Comparison of ENCODE assay signal across 1 cellular context in the genomic region with DNA sequence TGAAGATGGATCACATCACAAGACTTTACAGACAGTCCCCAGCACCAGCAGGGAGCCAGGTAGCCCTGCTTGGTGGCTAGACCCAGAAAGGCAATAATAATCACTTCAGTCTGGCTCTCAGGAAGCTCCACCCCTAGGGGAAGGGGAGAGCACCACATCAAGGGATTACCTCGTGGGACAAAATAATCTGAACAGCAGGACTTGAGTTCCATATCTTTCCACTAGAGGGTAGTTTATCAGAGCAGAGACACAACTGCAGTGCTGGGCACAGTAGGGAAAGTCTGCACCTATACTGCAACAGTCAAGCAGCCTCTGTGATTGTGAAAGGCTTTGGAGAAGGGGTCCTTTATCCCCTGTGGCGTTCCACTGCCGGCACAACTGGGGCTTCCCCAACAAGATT.
TF ChIP-seq lines count a peak whose summit lies in the region.

No MANE protein-coding gene starts in this region.

TF ChIP-seq in H1, 55 proteins besides CTCF, POLR2A, EP300 and RAD21:
- TF ChIP-seq POU5F1 (IDR thresholded peaks at IDR 0.05; ENCODE audit: low read depth, low read length), result no peak
- no peak for TF ChIP-seq SUZ12 (IDR thresholded peaks at IDR 0.05; ENCODE audit: low read length)
- no peak for TF ChIP-seq CREB1 (IDR thresholded peaks at IDR 0.05)
- TF ChIP-seq, protein P1, sequence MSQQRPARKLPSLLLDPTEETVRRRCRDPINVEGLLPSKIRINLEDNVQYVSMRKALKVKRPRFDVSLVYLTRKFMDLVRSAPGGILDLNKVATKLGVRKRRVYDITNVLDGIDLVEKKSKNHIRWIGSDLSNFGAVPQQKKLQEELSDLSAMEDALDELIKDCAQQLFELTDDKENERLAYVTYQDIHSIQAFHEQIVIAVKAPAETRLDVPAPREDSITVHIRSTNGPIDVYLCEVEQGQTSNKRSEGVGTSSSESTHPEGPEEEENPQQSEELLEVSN (IDR thresholded peaks at IDR 0.05), result no peak
- TF ChIP-seq RNF2 (IDR thresholded peaks at IDR 0.05; ENCODE audit: borderline replicate concordance, low read depth, low read length, missing control alignments, poor library complexity, severe bottlenecking), result no peak
- no peak for TF ChIP-seq HDAC2 (IDR thresholded peaks at IDR 0.05; ENCODE audit: borderline replicate concordance in 1 of 2, low read depth in 2 of 2, low read length in 2 of 2)
- no peak for TF ChIP-seq JUND (IDR thresholded peaks at IDR 0.05; ENCODE audit: low read length)
- TF ChIP-seq SIRT6 (IDR thresholded peaks at IDR 0.05; ENCODE audit: low read length), result no peak
- no peak for TF ChIP-seq CHD2 (IDR thresholded peaks at IDR 0.05; ENCODE audit: low read length)
- no peak for TF ChIP-seq ZNF274 (IDR thresholded peaks at IDR 0.05; ENCODE audit: borderline replicate concordance, extremely low read depth, low read length)
- TF ChIP-seq CBX5 (IDR thresholded peaks at IDR 0.05; ENCODE audit: low read depth, low read length), result no peak
- TF ChIP-seq, protein P2, sequence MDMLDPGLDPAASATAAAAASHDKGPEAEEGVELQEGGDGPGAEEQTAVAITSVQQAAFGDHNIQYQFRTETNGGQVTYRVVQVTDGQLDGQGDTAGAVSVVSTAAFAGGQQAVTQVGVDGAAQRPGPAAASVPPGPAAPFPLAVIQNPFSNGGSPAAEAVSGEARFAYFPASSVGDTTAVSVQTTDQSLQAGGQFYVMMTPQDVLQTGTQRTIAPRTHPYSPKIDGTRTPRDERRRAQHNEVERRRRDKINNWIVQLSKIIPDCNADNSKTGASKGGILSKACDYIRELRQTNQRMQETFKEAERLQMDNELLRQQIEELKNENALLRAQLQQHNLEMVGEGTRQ (IDR thresholded peaks at IDR 0.05; ENCODE audit: low read length), result no peak
- TF ChIP-seq TAF1 (IDR thresholded peaks at IDR 0.05; ENCODE audit: low read depth, low read length), result no peak
- TF ChIP-seq MAFK (IDR thresholded peaks at IDR 0.05; ENCODE audit: low read depth, low read length), result no peak
- TF ChIP-seq SP1 (IDR thresholded peaks at IDR 0.05; ENCODE audit: low read depth, low read length), result no peak
TF ChIP-seq in H1: peak in this region for 0.
